Comparison of ENCODE assay signal across 8 cellular contexts in the genomic region with DNA sequence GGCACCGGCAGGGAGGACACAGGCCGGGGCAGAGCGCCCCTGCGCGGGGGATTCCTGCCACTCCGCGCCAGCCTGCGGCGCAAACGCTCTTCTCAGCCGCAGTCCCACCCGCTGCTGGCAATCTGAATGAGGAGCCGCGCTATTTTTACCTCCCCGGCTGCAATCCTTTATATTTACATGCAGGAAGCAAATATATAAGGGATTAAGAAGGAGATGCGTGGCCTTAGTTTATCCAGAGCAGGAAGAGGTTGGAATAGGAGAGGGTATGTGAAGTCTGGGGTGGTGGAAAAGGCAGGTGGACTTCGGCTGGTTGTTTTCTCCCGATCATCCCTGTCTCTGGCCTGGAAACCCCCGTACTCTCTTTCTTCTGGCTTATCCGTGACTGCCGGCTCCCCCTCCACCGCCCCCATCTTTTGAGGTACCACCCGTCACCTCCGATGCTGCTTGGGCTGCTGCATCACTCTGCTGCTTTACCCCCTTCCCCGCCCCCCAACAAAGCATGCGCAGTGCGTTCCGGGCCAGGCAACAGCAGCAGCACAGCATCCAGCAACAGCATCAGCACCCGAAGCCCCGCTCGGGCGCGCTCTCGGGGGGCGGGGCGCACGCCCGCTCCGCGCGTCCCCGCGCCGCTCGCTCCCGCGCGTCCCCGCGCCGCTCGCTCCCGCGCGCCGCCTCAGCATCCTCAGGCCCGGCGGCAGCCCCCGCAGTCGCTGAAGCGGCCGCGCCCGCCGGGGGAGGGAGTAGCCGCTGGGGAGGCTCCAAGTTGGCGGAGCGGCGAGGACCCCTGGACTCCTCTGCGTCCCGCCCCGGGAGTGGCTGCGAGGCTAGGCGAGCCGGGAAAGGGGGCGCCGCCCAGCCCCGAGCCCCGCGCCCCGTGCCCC. TPM values are rescaled to one million over a fixed set of nuclear protein-coding genes. Genes with fewer than 3 reads are reported as not detected.
DNase-seq lines count a peak whose midpoint lies in the region; ATAC-seq, FAIRE-seq and TF ChIP-seq lines count a peak whose summit lies in the region.

A gene with protein sequence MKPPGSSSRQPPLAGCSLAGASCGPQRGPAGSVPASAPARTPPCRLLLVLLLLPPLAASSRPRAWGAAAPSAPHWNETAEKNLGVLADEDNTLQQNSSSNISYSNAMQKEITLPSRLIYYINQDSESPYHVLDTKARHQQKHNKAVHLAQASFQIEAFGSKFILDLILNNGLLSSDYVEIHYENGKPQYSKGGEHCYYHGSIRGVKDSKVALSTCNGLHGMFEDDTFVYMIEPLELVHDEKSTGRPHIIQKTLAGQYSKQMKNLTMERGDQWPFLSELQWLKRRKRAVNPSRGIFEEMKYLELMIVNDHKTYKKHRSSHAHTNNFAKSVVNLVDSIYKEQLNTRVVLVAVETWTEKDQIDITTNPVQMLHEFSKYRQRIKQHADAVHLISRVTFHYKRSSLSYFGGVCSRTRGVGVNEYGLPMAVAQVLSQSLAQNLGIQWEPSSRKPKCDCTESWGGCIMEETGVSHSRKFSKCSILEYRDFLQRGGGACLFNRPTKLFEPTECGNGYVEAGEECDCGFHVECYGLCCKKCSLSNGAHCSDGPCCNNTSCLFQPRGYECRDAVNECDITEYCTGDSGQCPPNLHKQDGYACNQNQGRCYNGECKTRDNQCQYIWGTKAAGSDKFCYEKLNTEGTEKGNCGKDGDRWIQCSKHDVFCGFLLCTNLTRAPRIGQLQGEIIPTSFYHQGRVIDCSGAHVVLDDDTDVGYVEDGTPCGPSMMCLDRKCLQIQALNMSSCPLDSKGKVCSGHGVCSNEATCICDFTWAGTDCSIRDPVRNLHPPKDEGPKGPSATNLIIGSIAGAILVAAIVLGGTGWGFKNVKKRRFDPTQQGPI (plus strand): TSS at position 679 of the 881 bp plus-strand sequence. CDS start 335 bp downstream, outside the sequence.

- ATAC-seq in GM19463 (IDR thresholded peaks at IDR 0.05; ENCODE audit: unreplicated experiment), result peak; percentile 43

- peaks cover 24% of the 10 kb centered on the region for H3K27me3 ChIP-seq in bronchial epithelial cell (ENCODE audit: control insufficient read depth, insufficient read depth, low read length)
- peaks cover 36% of the 10 kb centered on the region for H3K27me3 ChIP-seq in iPS-20b (ENCODE audit: insufficient read depth, low read length)
- no peaks in the 10 kb centered on the region for H3K27me3 ChIP-seq in skeletal muscle tissue (ENCODE audit: control insufficient read depth in 3 of 3, insufficient read depth in 3 of 3, low read length in 3 of 3)

- H3K4me1 ChIP-seq in iPS-20b (ENCODE audit: insufficient read depth, low read length) (peaks cover 32% of the 10 kb centered on the region; the same call in 1 of the 2 replicates), skeletal muscle tissue (ENCODE audit: control insufficient read depth in 3 of 3, insufficient read depth in 3 of 3, low read length in 3 of 3) (peaks cover 5 to 11% (median 11%) of the 10 kb centered on the region in 3 donors)

- no peak for FAIRE-seq in bronchial epithelial cell (lab: Jason Lieb, UNC)
- FAIRE-seq in RCC 7860 (lab: Jason Lieb, UNC), result no peak

- H3K9me3 ChIP-seq in iPS-20b (ENCODE audit: insufficient read depth, low read depth, low read length), result no peaks in the 10 kb centered on the region
- H3K9me3 ChIP-seq in skeletal muscle tissue (ENCODE audit: control insufficient read depth in 3 of 3, low read length in 3 of 3), result no peaks in the 10 kb centered on the region

- no peak within 1 kb of the TSS for H3K27ac ChIP-seq in iPS-20b (ENCODE audit: low read length)
- no peak within 1 kb of the TSS for H3K27ac ChIP-seq in skeletal muscle tissue (ENCODE audit: low read depth, low read length)

- H3K36me3 ChIP-seq in bronchial epithelial cell (ENCODE audit: control insufficient read depth, insufficient read depth, low read length) (no peaks in the 10 kb centered on the region), iPS-20b (ENCODE audit: insufficient read depth, low read depth, low read length) (no peaks in the 10 kb centered on the region), skeletal muscle tissue (ENCODE audit: control insufficient read depth in 3 of 3, insufficient read depth in 3 of 3, low read length in 3 of 3) (no peaks in the 10 kb centered on the region)

- no peak for TF ChIP-seq CTCF in bronchial epithelial cell (IDR thresholded peaks at IDR 0.05; ENCODE audit: insufficient read depth, low read length, severe bottlenecking)

- peak; percentile 84 for DNase-seq in COLO668 (lab: John Stamatoyannopoulos, UW; ENCODE audit: unreplicated experiment)
- DNase-seq in LHCN-M2 (ENCODE audit: low read depth), result peak; percentile 56
- peak; percentile 48 for DNase-seq in T-helper 22 cell (ENCODE audit: low read depth)
- DNase-seq in bronchial epithelial cell (ENCODE audit: low read depth), result no peak
- DNase-seq in RCC 7860 (ENCODE audit: low spot score), result no peak

- peak within 1 kb of the TSS; percentile 11 for H3K4me3 ChIP-seq in bronchial epithelial cell (ENCODE audit: low read depth, low read length)
- peak within 1 kb of the TSS; percentile 82 for H3K4me3 ChIP-seq in iPS-20b (ENCODE audit: low read length)
- peak within 1 kb of the TSS; percentile 68 to 78 (median 71) for H3K4me3 ChIP-seq in skeletal muscle tissue (ENCODE audit: low read length in 3 of 3)

- H3K9ac ChIP-seq in iPS-20b (ENCODE audit: low read depth, low read length) (peak within 1 kb of the TSS; percentile 74; the same call in 1 of the 2 replicates), skeletal muscle tissue (ENCODE audit: low read depth in 1 of 3, low read length in 3 of 3) (peak within 1 kb of the TSS; percentile 61 to 79 (median 66))

RNA-seq across cellular contexts. Expression of the gene that starts here (rescaled TPM):
- 3.1 and 6.8 TPM in 2 replicates for total RNA-seq in LHCN-M2 (2014; rRNA removed)
- polyA plus RNA-seq in LHCN-M2 (2012), result 5.8 TPM
- total RNA-seq in bronchial epithelial cell, result under 0.01 and 0.13 TPM in 2 replicates
- 3.7 TPM for total RNA-seq in skeletal muscle tissue

Comparison
In these comparisons a context has a peak if more than half of its experiments do, and no peak if none do; other contexts are left out.
1. DNase-seq: peak in COLO668 (single experiment), LHCN-M2 (single experiment) and T-helper 22 cell (single experiment); none in bronchial epithelial cell (single experiment) and RCC 7860 (single experiment).
2. H3K4me3 ChIP-seq: peak in every context shown above with its lines; median percentile 82 in iPS-20b; 71 in skeletal muscle tissue; 11 in bronchial epithelial cell.